In the genomic region with DNA sequence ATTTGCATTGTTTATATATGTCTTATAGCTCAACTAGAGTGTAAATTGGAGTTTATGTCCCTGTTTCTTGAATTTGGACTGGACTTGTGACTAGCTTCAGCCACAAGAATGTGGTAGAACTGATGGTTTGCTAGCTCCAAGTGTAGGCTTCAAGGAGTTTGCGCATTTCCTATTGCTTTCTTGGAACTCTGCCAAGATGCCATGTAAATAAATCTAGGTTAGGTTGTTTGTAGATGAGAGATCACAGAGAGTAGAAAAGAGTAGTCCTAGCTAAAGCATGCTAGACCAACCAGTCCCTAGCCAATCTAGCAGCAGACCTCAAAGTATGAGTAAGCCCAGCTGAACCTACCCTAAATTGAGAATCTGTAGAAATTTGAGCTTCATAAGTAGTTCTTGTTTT, we compare ENCODE assay signal across 25 cellular contexts.
DNase-seq lines count a peak whose midpoint lies in the region; ATAC-seq lines count a peak whose summit lies in the region.
"Had no signal": no experiment of that assay in that cellular context is flagged by ENCODE, and none has a peak within 500 bp of the region (broad histone marks: within the 10 kb centered on the region; RNA-seq: fewer than 3 reads in every experiment).

No MANE protein-coding gene starts in this region.

- no peaks in the 10 kb centered on the region for H3K27me3 ChIP-seq in CD4-positive, alpha-beta memory T cell (ENCODE audit: insufficient read depth, low read length)
- H3K27me3 ChIP-seq in right cardiac atrium (ENCODE audit: control insufficient read depth, insufficient read depth): no peaks in the 10 kb centered on the region
- H3K27me3 ChIP-seq: cardiac muscle cell, heart left ventricle, suprapubic skin, vagina had no signal

- 99% methylated on average over 1 of the region's 1 CpG for WGBS in right cardiac atrium

- H3K4me3 Mint-ChIP-seq in CD4-positive, alpha-beta memory T cell: no peak overlapping the region
- no peak overlapping the region for H3K4me3 Mint-ChIP-seq in T-helper 2 cell treated with Interferon-gamma antibody and Interleukin-4, amounts not matched to agents 5 μg/mL and 100 μg/mL, for 36 hours
- H3K4me3 Mint-ChIP-seq: neural crest cell had no signal

- H3K27ac ChIP-seq in CD4-positive, alpha-beta memory T cell (ENCODE audit: low read depth, low read length): no peak overlapping the region
- H3K27ac ChIP-seq in right cardiac atrium (ENCODE audit: low read length): no peak overlapping the region
- H3K27ac ChIP-seq: C4-2B, cardiac muscle cell, heart left ventricle, suprapubic skin, vagina had no signal

- no peaks in the 10 kb centered on the region for H3K9me3 ChIP-seq in CD4-positive, alpha-beta memory T cell (ENCODE audit: control insufficient read depth in 1 of 2, low read length in 2 of 2)
- H3K9me3 ChIP-seq in right cardiac atrium (ENCODE audit: control insufficient read depth, low read length): no peaks in the 10 kb centered on the region
- H3K9me3 ChIP-seq: heart left ventricle, mucosa of descending colon, suprapubic skin, vagina had no signal

- H3K4me3 ChIP-seq in CD4-positive, alpha-beta memory T cell (ENCODE audit: low read length in 2 of 2): no peak overlapping the region
- H3K4me3 ChIP-seq in right cardiac atrium (ENCODE audit: low read length): no peak overlapping the region
- H3K4me3 ChIP-seq: cardiac muscle cell, heart left ventricle, mucosa of descending colon, suprapubic skin, vagina had no signal

- CTCF ChIA-PET in CD4-positive, alpha-beta memory T cell (lab: Charles Lee; ENCODE audit: partially characterized antibody): interaction anchor here (0.9 kb wide), 1 partner anchor 14 kb away, joined by 3 read pairs; no protein-coding TSS in a partner anchor

- ATAC-seq in GM21529 (IDR thresholded peaks at IDR 0.05; ENCODE audit: unreplicated experiment): no peak
- ATAC-seq in right cardiac atrium: no peak
- ATAC-seq: heart left ventricle, mucosa of descending colon, Right ventricle myocardium inferior had no signal

- H3K4me1 ChIP-seq in CD4-positive, alpha-beta memory T cell (ENCODE audit: insufficient read depth, low read length): no peaks in the 10 kb centered on the region
- peaks cover 3% of the 10 kb centered on the region for H3K4me1 ChIP-seq in right cardiac atrium (ENCODE audit: control insufficient read depth, insufficient read depth, low read length)
- H3K4me1 ChIP-seq: suprapubic skin, vagina had no signal

- H3K9me3 Mint-ChIP-seq in CD4-positive, alpha-beta memory T cell: no peaks in the 10 kb centered on the region
- no peaks in the 10 kb centered on the region for H3K9me3 Mint-ChIP-seq in T-helper 2 cell treated with Interferon-gamma antibody and Interleukin-4, amounts not matched to agents 5 μg/mL and 100 μg/mL, for 36 hours

- no peaks in the 10 kb centered on the region for H3K36me3 ChIP-seq in CD4-positive, alpha-beta memory T cell (ENCODE audit: insufficient read depth, low read length)
- H3K36me3 ChIP-seq: cardiac muscle cell, suprapubic skin, vagina had no signal

- no peaks in the 10 kb centered on the region for H3K4me1 Mint-ChIP-seq in CD4-positive, alpha-beta memory T cell
- H3K4me1 Mint-ChIP-seq in T-helper 2 cell treated with Interferon-gamma antibody and Interleukin-4, amounts not matched to agents 5 μg/mL and 100 μg/mL, for 36 hours (ENCODE audit: low read depth): peaks cover 3% of the 10 kb centered on the region

- peaks cover 7 to 35% of the 10 kb centered on the region in 2 donors for H3K36me3 Mint-ChIP-seq in CD4-positive, alpha-beta memory T cell
- H3K36me3 Mint-ChIP-seq in T-helper 2 cell treated with Interferon-gamma antibody and Interleukin-4, amounts not matched to agents 5 μg/mL and 100 μg/mL, for 36 hours (ENCODE audit: low read depth): no peaks in the 10 kb centered on the region

- H3K27ac Mint-ChIP-seq in CD4-positive, alpha-beta memory T cell: peak overlapping the region in 1 of 7 donors; percentile 7
- H3K27ac Mint-ChIP-seq in T-helper 2 cell treated with Interferon-gamma antibody and Interleukin-4, amounts not matched to agents 5 μg/mL and 100 μg/mL, for 36 hours: no peak overlapping the region
- H3K27ac Mint-ChIP-seq: progenitor cell of endocrine pancreas had no signal

- DNase-seq in DMS153 (lab: John Stamatoyannopoulos, UW) (peak; percentile 45), HT-29 (ENCODE audit: low spot score) (peak; percentile 19), NCI-H510A treated with DMSO at 0.1 percent for 48 hours (lab: John Stamatoyannopoulos, UW) (peak; percentile 70), fibroblast of peridontal ligament (ENCODE audit: extremely low read depth) (peak; percentile 20), right cardiac atrium (no peak)
- no peak for DNase-seq in CD4-positive, alpha-beta memory T cell
- no peak for DNase-seq in T-helper 2 cell treated with Interferon-gamma antibody and Interleukin-4, amounts not matched to agents 5 μg/mL and 100 μg/mL, for 36 hours (ENCODE audit: low spot score)
- DNase-seq: activated naive CD4-positive, alpha-beta T cell; activated T-cell treated with anti-CD3 and anti-CD28 coated beads, Interleukin-2, amount 50 U/mL, for 1 hour; amniotic stem cell; GF-D8; HCEC 1CT; heart left ventricle; KBM-7; mucosa of descending colon; NCI-H1694 treated with DMSO at 0.1 percent for 48 hours; NCI-H446 treated with DMSO at 0.1 percent for 48 hours had no signal

- intact Hi-C loops in CD4-positive, alpha-beta memory T cell (cut with micrococcal nuclease): no loop called here
- intact Hi-C loops in right cardiac atrium (cut with DNase I): no loop called here

- H3K27me3 Mint-ChIP-seq in CD4-positive, alpha-beta memory T cell: no peaks in the 10 kb centered on the region
- H3K27me3 Mint-ChIP-seq in T-helper 2 cell treated with Interferon-gamma antibody and Interleukin-4, amounts not matched to agents 5 μg/mL and 100 μg/mL, for 36 hours (ENCODE audit: low read depth): no peaks in the 10 kb centered on the region
- H3K27me3 Mint-ChIP-seq: progenitor cell of endocrine pancreas had no signal

- POLR2A ChIA-PET in CD4-positive, alpha-beta memory T cell (lab: Charles Lee; ENCODE audit: partially characterized antibody): no interaction called here

Comparison
In these comparisons a context has a peak if more than half of its experiments do, and no peak if none do; other contexts are left out.
1. DNase-seq: peak in DMS153 (single experiment), HT-29 (single experiment), NCI-H510A treated with DMSO at 0.1 percent for 48 hours (single experiment) and fibroblast of peridontal ligament (single experiment); none in CD4-positive, alpha-beta memory T cell (0 of 5), right cardiac atrium (0 of 3) and T-helper 2 cell treated with Interferon-gamma antibody and Interleukin-4, amounts not matched to agents 5 μg/mL and 100 μg/mL, for 36 hours (single experiment).